ENCODE assay signal across 12 cellular contexts in genomic region chr3:71056327-71056726, GRCh38.
DNase-seq lines count a peak whose midpoint lies in the region; ATAC-seq and TF ChIP-seq lines count a peak whose summit lies in the region.
"Had no signal": no experiment of that assay in that cellular context is flagged by ENCODE, and none has a peak within 500 bp of the region (broad histone marks: within the 10 kb centered on the region; RNA-seq: fewer than 3 reads in every experiment).

No MANE protein-coding gene starts in this region.

- TF ChIP-seq CTCF in OCI-LY3 (IDR thresholded peaks at IDR 0.05; ENCODE audit: low read depth, low read length), result no peak

- H3K9me3 ChIP-seq in CD4-positive, alpha-beta memory T cell (ENCODE audit: control insufficient read depth in 1 of 2, low read length in 2 of 2), result no peaks in the 10 kb centered on the region
- no peaks in the 10 kb centered on the region for H3K9me3 ChIP-seq in OCI-LY3 (ENCODE audit: insufficient read depth, low read length)
- no peaks in the 10 kb centered on the region for H3K9me3 ChIP-seq in CD8-positive, alpha-beta memory T cell (ENCODE audit: low read length)
- H3K9me3 ChIP-seq: neutrophil had no signal

- H3K27ac ChIP-seq in CD4-positive, alpha-beta memory T cell (ENCODE audit: low read depth, low read length), result no peak overlapping the region
- no peak overlapping the region for H3K27ac ChIP-seq in OCI-LY3 (ENCODE audit: low read length)
- no peak overlapping the region for H3K27ac ChIP-seq in CD8-positive, alpha-beta memory T cell (ENCODE audit: low read depth, low read length)
- H3K27ac ChIP-seq: neutrophil had no signal

- peak overlapping the region in 7 of 8 donors; percentile 42 to 85 (median 71) for H3K4me3 Mint-ChIP-seq in CD4-positive, alpha-beta memory T cell
- peak overlapping the region in 1 of 7 donors; percentile 49 for H3K4me3 Mint-ChIP-seq in CD8-positive, alpha-beta memory T cell
- H3K4me3 Mint-ChIP-seq: activated naive CD4-positive, alpha-beta T cell treated with anti-CD3 and anti-CD28 coated beads, Interleukin-2, amount 50 U/mL, for 24 hours had no signal

- H3K36me3 ChIP-seq in CD4-positive, alpha-beta memory T cell (ENCODE audit: insufficient read depth, low read length), result peaks cover 21% of the 10 kb centered on the region
- peaks cover 47% of the 10 kb centered on the region for H3K36me3 ChIP-seq in OCI-LY3 (replicated peaks; ENCODE audit: low read depth, low read length)
- H3K36me3 ChIP-seq in CD8-positive, alpha-beta memory T cell (ENCODE audit: insufficient read depth, low read length), result peaks cover 20% of the 10 kb centered on the region

- no peak overlapping the region for H2AFZ ChIP-seq in OCI-LY3 (ENCODE audit: low read depth, low read length)

- intact Hi-C loops in CD4-positive, alpha-beta memory T cell (cut with micrococcal nuclease), result no loop called here

- ATAC-seq in esophagus mucosa, result peak; percentile 75

- H3K9me3 Mint-ChIP-seq in CD4-positive, alpha-beta memory T cell, result no peaks in the 10 kb centered on the region
- no peaks in the 10 kb centered on the region for H3K9me3 Mint-ChIP-seq in CD8-positive, alpha-beta memory T cell
- H3K9me3 Mint-ChIP-seq: activated naive CD4-positive, alpha-beta T cell treated with anti-CD3 and anti-CD28 coated beads, Interleukin-2, amount 50 U/mL, for 24 hours had no signal

- no peak overlapping the region for H3K9ac ChIP-seq in OCI-LY3 (ENCODE audit: low read length)

- H3K4me1 ChIP-seq in CD4-positive, alpha-beta memory T cell (ENCODE audit: insufficient read depth, low read length), result peaks cover 98% of the 10 kb centered on the region
- H3K4me1 ChIP-seq in OCI-LY3 (ENCODE audit: low read length), result peaks cover 99% of the 10 kb centered on the region
- peaks cover 92% of the 10 kb centered on the region for H3K4me1 ChIP-seq in CD8-positive, alpha-beta memory T cell (ENCODE audit: insufficient read depth, low read length)

- H3K4me3 ChIP-seq in CD4-positive, alpha-beta memory T cell (ENCODE audit: low read length in 2 of 2), result no peak overlapping the region
- H3K4me3 ChIP-seq in OCI-LY3 (ENCODE audit: low read length), result no peak overlapping the region
- H3K4me3 ChIP-seq in CD8-positive, alpha-beta memory T cell (ENCODE audit: low read length), result no peak overlapping the region

- H3K4me2 ChIP-seq in OCI-LY3 (ENCODE audit: low read length), result peak overlapping the region; percentile 42

- H4K20me1 ChIP-seq in OCI-LY3 (ENCODE audit: insufficient read depth, low read length), result peaks cover 99% of the 10 kb centered on the region

- H3K36me3 Mint-ChIP-seq in CD4-positive, alpha-beta memory T cell, result peaks cover 37 to 59% of the 10 kb centered on the region in 2 donors
- H3K36me3 Mint-ChIP-seq in CD8-positive, alpha-beta memory T cell, result peaks cover 0 to 45% (median 6%) of the 10 kb centered on the region in 3 donors

- H3K4me1 Mint-ChIP-seq in CD4-positive, alpha-beta memory T cell, result peaks cover 0 to 99% (median 84%) of the 10 kb centered on the region in 4 donors
- peaks cover 0 to 98% (median 86%) of the 10 kb centered on the region in 3 donors for H3K4me1 Mint-ChIP-seq in CD8-positive, alpha-beta memory T cell

- POLR2A ChIA-PET in CD4-positive, alpha-beta memory T cell (lab: Charles Lee; ENCODE audit: partially characterized antibody), result interaction anchor here (0.7 to 1.8 kb wide), 3 partner anchors 17 to 31 kb away, joined by 3 to 7 read pairs (median 3); no protein-coding TSS in a partner anchor
- POLR2A ChIA-PET in CD8-positive, alpha-beta memory T cell (lab: Charles Lee), result interaction anchor here (0.7 kb wide), 1 partner anchor 1792 kb away, joined by 3 read pairs; the partner anchor contains the start of gene SHQ1

- no peaks in the 10 kb centered on the region for H3K27me3 ChIP-seq in CD4-positive, alpha-beta memory T cell (ENCODE audit: insufficient read depth, low read length)
- no peaks in the 10 kb centered on the region for H3K27me3 ChIP-seq in OCI-LY3 (ENCODE audit: low read depth, low read length)
- no peaks in the 10 kb centered on the region for H3K27me3 ChIP-seq in CD8-positive, alpha-beta memory T cell (ENCODE audit: insufficient read depth, low read length, poor library complexity, severe bottlenecking)
- H3K27me3 ChIP-seq: neutrophil had no signal

- H3K27me3 Mint-ChIP-seq in CD4-positive, alpha-beta memory T cell, result no peaks in the 10 kb centered on the region
- H3K27me3 Mint-ChIP-seq in CD8-positive, alpha-beta memory T cell, result no peaks in the 10 kb centered on the region
- H3K27me3 Mint-ChIP-seq: activated naive CD4-positive, alpha-beta T cell treated with anti-CD3 and anti-CD28 coated beads, Interleukin-2, amount 50 U/mL, for 24 hours had no signal

- H3K79me2 ChIP-seq in OCI-LY3 (ENCODE audit: low read length), result peaks cover 100% of the 10 kb centered on the region

- CTCF ChIA-PET in CD4-positive, alpha-beta memory T cell (lab: Charles Lee; ENCODE audit: partially characterized antibody), result interaction anchor here (2.4 kb wide), 1 partner anchor 12 kb away, joined by 11 read pairs; no protein-coding TSS in a partner anchor
- CTCF ChIA-PET in CD8-positive, alpha-beta memory T cell (lab: Charles Lee), result no interaction called here

- H3K27ac Mint-ChIP-seq in CD4-positive, alpha-beta memory T cell, result peak overlapping the region in 6 of 7 donors; percentile 19 to 97 (median 82)
- H3K27ac Mint-ChIP-seq in CD8-positive, alpha-beta memory T cell, result peak overlapping the region in 3 of 8 donors; percentile 17 to 80 (median 41)
- H3K27ac Mint-ChIP-seq: activated naive CD4-positive, alpha-beta T cell treated with anti-CD3 and anti-CD28 coated beads, Interleukin-2, amount 50 U/mL, for 24 hours had no signal

- no peak for DNase-seq in CD4-positive, alpha-beta memory T cell
- DNase-seq in pulmonary artery endothelial cell (ENCODE audit: low read depth, low spot score) (peak; percentile 57), superior temporal gyrus (ENCODE audit: extremely low spot score) (no peak), pons (ENCODE audit: low spot score) (no peak)
- no peak for DNase-seq in CD8-positive, alpha-beta memory T cell
- DNase-seq in activated effector memory CD4-positive, alpha-beta T cell treated with anti-CD3 and anti-CD28 coated beads, Interleukin-2, amount 50 U/mL, for 16 hours, result no peak
- DNase-seq: DMS79, NCI-H2171 treated with DMSO at 0.1 percent for 48 hours had no signal
